Comparison of ENCODE assay signal across 1 cellular context in the genomic region with DNA sequence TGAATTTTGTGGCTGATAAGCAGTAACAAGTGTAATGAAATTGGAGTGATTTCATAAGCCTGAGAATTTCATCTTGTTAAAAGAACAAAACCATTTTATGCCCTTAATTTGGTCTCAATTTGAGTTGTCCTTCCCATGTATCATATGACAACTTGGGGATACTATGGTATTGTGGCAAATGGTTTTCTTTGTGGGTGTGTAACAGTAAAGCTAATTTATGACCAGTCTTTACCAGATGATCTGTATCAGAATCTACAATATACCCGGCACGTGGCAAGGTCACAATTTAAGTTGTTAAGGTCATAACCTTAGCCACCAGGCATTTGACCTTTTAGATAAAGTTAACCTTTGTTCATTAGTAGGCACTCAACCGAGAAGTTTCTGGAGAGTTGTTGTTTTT.
TF ChIP-seq lines count a peak whose summit lies in the region.

No MANE protein-coding gene starts in this region.

TF ChIP-seq in HEK293, 187 proteins besides CTCF, POLR2A, EP300 and RAD21 (continued from another document and continues in another):
- no peak for TF ChIP-seq ZSCAN23 (tag by site-specific recombination; IDR thresholded peaks at IDR 0.05)
- peak; percentile 41 for TF ChIP-seq ZBTB1 (tag by site-specific recombination; IDR thresholded peaks at IDR 0.05)
- TF ChIP-seq ZFP41 (tag by site-specific recombination; IDR thresholded peaks at IDR 0.05; ENCODE audit: borderline replicate concordance) = no peak
- TF ChIP-seq ZNF549 (tag by site-specific recombination; IDR thresholded peaks at IDR 0.05) = no peak
- TF ChIP-seq ZNF621 (tag by site-specific recombination; IDR thresholded peaks at IDR 0.05) = no peak
- TF ChIP-seq ZNF274 (IDR thresholded peaks at IDR 0.05; ENCODE audit: low read length) = no peak
- no peak for TF ChIP-seq ZNF274 (tag by site-specific recombination; IDR thresholded peaks at IDR 0.05; ENCODE audit: borderline replicate concordance)
- no peak for TF ChIP-seq ZNF600 (tag by site-specific recombination; IDR thresholded peaks at IDR 0.05)
- no peak for TF ChIP-seq ZNF350 (tag by site-specific recombination; IDR thresholded peaks at IDR 0.05)
- TF ChIP-seq ZNF561 (tag by site-specific recombination; IDR thresholded peaks at IDR 0.05; ENCODE audit: borderline replicate concordance) = no peak
- TF ChIP-seq KLF8 (tag by site-specific recombination; IDR thresholded peaks at IDR 0.05) = peak; percentile 87
- TF ChIP-seq, protein P1, sequence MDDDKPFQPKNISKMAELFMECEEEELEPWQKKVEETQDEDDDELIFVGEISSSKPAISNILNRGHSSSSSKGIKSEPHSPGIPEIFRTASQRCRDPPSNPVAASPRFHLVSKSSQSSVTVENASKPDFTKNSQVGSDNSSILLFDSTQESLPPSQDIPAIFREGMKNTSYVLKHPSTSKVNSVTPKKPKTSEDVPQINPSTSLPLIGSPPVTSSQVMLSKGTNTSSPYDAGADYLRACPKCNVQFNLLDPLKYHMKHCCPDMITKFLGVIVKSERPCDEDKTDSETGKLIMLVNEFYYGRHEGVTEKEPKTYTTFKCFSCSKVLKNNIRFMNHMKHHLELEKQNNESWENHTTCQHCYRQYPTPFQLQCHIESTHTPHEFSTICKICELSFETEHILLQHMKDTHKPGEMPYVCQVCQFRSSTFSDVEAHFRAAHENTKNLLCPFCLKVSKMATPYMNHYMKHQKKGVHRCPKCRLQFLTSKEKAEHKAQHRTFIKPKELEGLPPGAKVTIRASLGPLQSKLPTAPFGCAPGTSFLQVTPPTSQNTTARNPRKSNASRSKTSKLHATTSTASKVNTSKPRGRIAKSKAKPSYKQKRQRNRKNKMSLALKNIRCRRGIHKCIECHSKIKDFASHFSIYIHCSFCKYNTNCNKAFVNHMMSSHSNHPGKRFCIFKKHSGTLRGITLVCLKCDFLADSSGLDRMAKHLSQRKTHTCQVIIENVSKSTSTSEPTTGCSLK (tag by site-specific recombination; IDR thresholded peaks at IDR 0.05) = no peak
- TF ChIP-seq MZF1 (tag by site-specific recombination; IDR thresholded peaks at IDR 0.05; ENCODE audit: borderline replicate concordance) = no peak; the same call in 1 of the 2 replicates
- no peak for TF ChIP-seq ZNF624 (tag by site-specific recombination; IDR thresholded peaks at IDR 0.05)
- no peak; the same call in 1 of the 2 replicates for TF ChIP-seq ZNF37A (tag by site-specific recombination; IDR thresholded peaks at IDR 0.05)
- TF ChIP-seq ZNF837 (tag by site-specific recombination; IDR thresholded peaks at IDR 0.05) = no peak
- no peak for TF ChIP-seq ZNF768 (tag by site-specific recombination; IDR thresholded peaks at IDR 0.05)
- no peak for TF ChIP-seq ZNF354C (tag by site-specific recombination; IDR thresholded peaks at IDR 0.05; ENCODE audit: borderline replicate concordance, low read depth)
- no peak for TF ChIP-seq ZNF223 (tag by site-specific recombination; IDR thresholded peaks at IDR 0.05)
- peak; percentile 85; the same call in 1 of the 2 replicates for TF ChIP-seq ZNF24 (tag by site-specific recombination; IDR thresholded peaks at IDR 0.05)
- peak; percentile 96 for TF ChIP-seq SP7 (tag by site-specific recombination; IDR thresholded peaks at IDR 0.05)
- peak; percentile 98 for TF ChIP-seq ZEB2 (tag by site-specific recombination; IDR thresholded peaks at IDR 0.05)
- TF ChIP-seq, protein P2, sequence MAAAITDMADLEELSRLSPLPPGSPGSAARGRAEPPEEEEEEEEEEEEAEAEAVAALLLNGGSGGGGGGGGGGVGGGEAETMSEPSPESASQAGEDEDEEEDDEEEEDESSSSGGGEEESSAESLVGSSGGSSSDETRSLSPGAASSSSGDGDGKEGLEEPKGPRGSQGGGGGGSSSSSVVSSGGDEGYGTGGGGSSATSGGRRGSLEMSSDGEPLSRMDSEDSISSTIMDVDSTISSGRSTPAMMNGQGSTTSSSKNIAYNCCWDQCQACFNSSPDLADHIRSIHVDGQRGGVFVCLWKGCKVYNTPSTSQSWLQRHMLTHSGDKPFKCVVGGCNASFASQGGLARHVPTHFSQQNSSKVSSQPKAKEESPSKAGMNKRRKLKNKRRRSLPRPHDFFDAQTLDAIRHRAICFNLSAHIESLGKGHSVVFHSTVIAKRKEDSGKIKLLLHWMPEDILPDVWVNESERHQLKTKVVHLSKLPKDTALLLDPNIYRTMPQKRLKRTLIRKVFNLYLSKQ (tag by site-specific recombination; IDR thresholded peaks at IDR 0.05; ENCODE audit: borderline replicate concordance) = no peak
- TF ChIP-seq SALL2 (tag by site-specific recombination; IDR thresholded peaks at IDR 0.05; ENCODE audit: borderline replicate concordance) = no peak
- no peak for TF ChIP-seq ZNF138 (tag by site-specific recombination; IDR thresholded peaks at IDR 0.05; ENCODE audit: borderline replicate concordance)
- TF ChIP-seq, protein P3, sequence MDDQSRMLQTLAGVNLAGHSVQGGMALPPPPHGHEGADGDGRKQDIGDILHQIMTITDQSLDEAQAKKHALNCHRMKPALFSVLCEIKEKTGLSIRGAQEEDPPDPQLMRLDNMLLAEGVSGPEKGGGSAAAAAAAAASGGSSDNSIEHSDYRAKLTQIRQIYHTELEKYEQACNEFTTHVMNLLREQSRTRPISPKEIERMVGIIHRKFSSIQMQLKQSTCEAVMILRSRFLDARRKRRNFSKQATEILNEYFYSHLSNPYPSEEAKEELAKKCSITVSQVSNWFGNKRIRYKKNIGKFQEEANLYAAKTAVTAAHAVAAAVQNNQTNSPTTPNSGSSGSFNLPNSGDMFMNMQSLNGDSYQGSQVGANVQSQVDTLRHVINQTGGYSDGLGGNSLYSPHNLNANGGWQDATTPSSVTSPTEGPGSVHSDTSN (CRISPR knock-in tag; IDR thresholded peaks at IDR 0.05) = no peak
- TF ChIP-seq ZNF175 (tag by site-specific recombination; IDR thresholded peaks at IDR 0.05) = no peak
- TF ChIP-seq, protein P4, sequence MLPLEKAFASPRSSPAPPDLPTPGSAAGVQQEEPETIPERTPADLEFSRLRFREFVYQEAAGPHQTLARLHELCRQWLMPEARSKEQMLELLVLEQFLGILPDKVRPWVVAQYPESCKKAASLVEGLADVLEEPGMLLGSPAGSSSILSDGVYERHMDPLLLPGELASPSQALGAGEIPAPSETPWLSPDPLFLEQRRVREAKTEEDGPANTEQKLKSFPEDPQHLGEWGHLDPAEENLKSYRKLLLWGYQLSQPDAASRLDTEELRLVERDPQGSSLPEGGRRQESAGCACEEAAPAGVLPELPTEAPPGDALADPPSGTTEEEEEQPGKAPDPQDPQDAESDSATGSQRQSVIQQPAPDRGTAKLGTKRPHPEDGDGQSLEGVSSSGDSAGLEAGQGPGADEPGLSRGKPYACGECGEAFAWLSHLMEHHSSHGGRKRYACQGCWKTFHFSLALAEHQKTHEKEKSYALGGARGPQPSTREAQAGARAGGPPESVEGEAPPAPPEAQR (tag by site-specific recombination; IDR thresholded peaks at IDR 0.05) = 0 out of 2 replicates have a peak, but pooled peaks have one; percentile 47
- TF ChIP-seq GLIS1 (tag by site-specific recombination; IDR thresholded peaks at IDR 0.05) = peak; percentile 30; the same call in 1 of the 2 replicates
- TF ChIP-seq ZNF140 (tag by site-specific recombination; IDR thresholded peaks at IDR 0.05) = no peak
- TF ChIP-seq, protein P5, sequence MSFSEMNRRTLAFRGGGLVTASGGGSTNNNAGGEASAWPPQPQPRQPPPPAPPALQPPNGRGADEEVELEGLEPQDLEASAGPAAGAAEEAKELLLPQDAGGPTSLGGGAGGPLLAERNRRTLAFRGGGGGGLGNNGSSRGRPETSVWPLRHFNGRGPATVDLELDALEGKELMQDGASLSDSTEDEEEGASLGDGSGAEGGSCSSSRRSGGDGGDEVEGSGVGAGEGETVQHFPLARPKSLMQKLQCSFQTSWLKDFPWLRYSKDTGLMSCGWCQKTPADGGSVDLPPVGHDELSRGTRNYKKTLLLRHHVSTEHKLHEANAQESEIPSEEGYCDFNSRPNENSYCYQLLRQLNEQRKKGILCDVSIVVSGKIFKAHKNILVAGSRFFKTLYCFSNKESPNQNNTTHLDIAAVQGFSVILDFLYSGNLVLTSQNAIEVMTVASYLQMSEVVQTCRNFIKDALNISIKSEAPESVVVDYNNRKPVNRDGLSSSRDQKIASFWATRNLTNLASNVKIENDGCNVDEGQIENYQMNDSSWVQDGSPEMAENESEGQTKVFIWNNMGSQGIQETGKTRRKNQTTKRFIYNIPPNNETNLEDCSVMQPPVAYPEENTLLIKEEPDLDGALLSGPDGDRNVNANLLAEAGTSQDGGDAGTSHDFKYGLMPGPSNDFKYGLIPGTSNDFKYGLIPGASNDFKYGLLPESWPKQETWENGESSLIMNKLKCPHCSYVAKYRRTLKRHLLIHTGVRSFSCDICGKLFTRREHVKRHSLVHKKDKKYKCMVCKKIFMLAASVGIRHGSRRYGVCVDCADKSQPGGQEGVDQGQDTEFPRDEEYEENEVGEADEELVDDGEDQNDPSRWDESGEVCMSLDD (tag by site-specific recombination; IDR thresholded peaks at IDR 0.05) = no peak
- no peak for TF ChIP-seq ZNF830 (tag by site-specific recombination; IDR thresholded peaks at IDR 0.05; ENCODE audit: low read depth)
- no peak for TF ChIP-seq ZNF785 (tag by site-specific recombination; IDR thresholded peaks at IDR 0.05)
- TF ChIP-seq, protein P6, sequence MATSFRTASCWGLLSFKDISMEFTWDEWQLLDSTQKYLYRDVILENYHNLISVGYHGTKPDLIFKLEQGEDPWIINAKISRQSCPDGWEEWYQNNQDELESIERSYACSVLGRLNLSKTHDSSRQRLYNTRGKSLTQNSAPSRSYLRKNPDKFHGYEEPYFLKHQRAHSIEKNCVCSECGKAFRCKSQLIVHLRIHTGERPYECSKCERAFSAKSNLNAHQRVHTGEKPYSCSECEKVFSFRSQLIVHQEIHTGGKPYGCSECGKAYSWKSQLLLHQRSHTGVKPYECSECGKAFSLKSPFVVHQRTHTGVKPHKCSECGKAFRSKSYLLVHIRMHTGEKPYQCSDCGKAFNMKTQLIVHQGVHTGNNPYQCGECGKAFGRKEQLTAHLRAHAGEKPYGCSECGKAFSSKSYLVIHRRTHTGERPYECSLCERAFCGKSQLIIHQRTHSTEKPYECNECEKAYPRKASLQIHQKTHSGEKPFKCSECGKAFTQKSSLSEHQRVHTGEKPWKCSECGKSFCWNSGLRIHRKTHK (tag by site-specific recombination; IDR thresholded peaks at IDR 0.05) = no peak
- TF ChIP-seq ZNF221 (tag by site-specific recombination; IDR thresholded peaks at IDR 0.05; ENCODE audit: borderline replicate concordance) = no peak
- TF ChIP-seq RBAK (tag by site-specific recombination; IDR thresholded peaks at IDR 0.05) = no peak
- peak; percentile 32; the same call in 1 of the 2 replicates for TF ChIP-seq ZNF76 (tag by site-specific recombination; IDR thresholded peaks at IDR 0.05; ENCODE audit: borderline replicate concordance, low read depth)
- no peak for TF ChIP-seq ZNF292 (tag by site-specific recombination; IDR thresholded peaks at IDR 0.05; ENCODE audit: borderline replicate concordance, low read depth)
- TF ChIP-seq ZNF510 (tag by site-specific recombination; IDR thresholded peaks at IDR 0.05; ENCODE audit: insufficient replicate concordance) = no peak
- TF ChIP-seq, protein P7, sequence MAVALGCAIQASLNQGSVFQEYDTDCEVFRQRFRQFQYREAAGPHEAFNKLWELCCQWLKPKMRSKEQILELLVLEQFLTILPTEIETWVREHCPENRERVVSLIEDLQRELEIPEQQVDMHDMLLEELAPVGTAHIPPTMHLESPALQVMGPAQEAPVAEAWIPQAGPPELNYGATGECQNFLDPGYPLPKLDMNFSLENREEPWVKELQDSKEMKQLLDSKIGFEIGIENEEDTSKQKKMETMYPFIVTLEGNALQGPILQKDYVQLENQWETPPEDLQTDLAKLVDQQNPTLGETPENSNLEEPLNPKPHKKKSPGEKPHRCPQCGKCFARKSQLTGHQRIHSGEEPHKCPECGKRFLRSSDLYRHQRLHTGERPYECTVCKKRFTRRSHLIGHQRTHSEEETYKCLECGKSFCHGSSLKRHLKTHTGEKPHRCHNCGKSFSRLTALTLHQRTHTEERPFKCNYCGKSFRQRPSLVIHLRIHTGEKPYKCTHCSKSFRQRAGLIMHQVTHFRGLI (tag by site-specific recombination; IDR thresholded peaks at IDR 0.05) = peak; percentile 39; the same call in 1 of the 2 replicates
- no peak for TF ChIP-seq ZNF654 (tag by site-specific recombination; IDR thresholded peaks at IDR 0.05; ENCODE audit: low read depth)
- peak; percentile 85 for TF ChIP-seq ZFHX2 (tag by site-specific recombination; conservative IDR thresholded peaks at IDR 0.05)
- 0 out of 2 replicates have a peak, but pooled peaks have one; percentile 11 for TF ChIP-seq ZNF146 (tag by site-specific recombination; IDR thresholded peaks at IDR 0.05)
- no peak for TF ChIP-seq ZNF169 (tag by site-specific recombination; IDR thresholded peaks at IDR 0.05)
- 0 out of 2 replicates have a peak, but pooled peaks have one; percentile 50 for TF ChIP-seq ZNF610 (tag by site-specific recombination; IDR thresholded peaks at IDR 0.05; ENCODE audit: borderline replicate concordance)
- TF ChIP-seq ZNF174 (tag by site-specific recombination; IDR thresholded peaks at IDR 0.05) = no peak
- peak; percentile 93 for TF ChIP-seq ZNF366 (tag by site-specific recombination; conservative IDR thresholded peaks at IDR 0.05)
- TF ChIP-seq, protein P8, sequence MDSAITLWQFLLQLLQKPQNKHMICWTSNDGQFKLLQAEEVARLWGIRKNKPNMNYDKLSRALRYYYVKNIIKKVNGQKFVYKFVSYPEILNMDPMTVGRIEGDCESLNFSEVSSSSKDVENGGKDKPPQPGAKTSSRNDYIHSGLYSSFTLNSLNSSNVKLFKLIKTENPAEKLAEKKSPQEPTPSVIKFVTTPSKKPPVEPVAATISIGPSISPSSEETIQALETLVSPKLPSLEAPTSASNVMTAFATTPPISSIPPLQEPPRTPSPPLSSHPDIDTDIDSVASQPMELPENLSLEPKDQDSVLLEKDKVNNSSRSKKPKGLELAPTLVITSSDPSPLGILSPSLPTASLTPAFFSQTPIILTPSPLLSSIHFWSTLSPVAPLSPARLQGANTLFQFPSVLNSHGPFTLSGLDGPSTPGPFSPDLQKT (IDR thresholded peaks at IDR 0.05; ENCODE audit: borderline replicate concordance, low read depth, low read length) = no peak
- peak; percentile 75; the same call in 1 of the 2 replicates for TF ChIP-seq ZBTB7A (tag by site-specific recombination; IDR thresholded peaks at IDR 0.05; ENCODE audit: low read depth)
- TF ChIP-seq, protein P9, sequence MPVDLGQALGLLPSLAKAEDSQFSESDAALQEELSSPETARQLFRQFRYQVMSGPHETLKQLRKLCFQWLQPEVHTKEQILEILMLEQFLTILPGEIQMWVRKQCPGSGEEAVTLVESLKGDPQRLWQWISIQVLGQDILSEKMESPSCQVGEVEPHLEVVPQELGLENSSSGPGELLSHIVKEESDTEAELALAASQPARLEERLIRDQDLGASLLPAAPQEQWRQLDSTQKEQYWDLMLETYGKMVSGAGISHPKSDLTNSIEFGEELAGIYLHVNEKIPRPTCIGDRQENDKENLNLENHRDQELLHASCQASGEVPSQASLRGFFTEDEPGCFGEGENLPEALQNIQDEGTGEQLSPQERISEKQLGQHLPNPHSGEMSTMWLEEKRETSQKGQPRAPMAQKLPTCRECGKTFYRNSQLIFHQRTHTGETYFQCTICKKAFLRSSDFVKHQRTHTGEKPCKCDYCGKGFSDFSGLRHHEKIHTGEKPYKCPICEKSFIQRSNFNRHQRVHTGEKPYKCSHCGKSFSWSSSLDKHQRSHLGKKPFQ (tag by site-specific recombination; IDR thresholded peaks at IDR 0.05) = peak; percentile 81
- 0 out of 2 replicates have a peak, but pooled peaks have one; percentile 80 for TF ChIP-seq ZNF558 (tag by site-specific recombination; IDR thresholded peaks at IDR 0.05)
